In the genomic region with DNA sequence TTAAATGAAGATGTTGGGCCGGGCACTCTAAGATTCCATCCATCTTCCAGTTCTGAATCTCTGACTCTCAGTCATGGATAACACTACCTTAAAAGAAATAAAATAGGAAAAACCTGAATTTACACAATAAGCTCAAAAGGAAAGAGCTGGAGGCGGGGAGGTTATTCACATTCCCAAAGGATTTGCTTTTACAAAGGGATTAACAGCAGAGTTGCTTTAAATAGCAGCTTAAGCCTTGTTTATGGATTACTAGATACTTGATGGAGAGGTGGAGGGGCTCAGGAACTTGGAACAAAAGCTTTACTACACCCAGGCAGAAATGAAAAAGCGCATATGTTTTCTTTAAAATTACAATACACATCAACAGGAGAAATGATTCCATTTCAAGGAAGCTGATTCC, we compare ENCODE assay signal across 22 cellular contexts.
DNase-seq lines count a peak whose midpoint lies in the region; ATAC-seq and TF ChIP-seq lines count a peak whose summit lies in the region.
"Had no signal": no experiment of that assay in that cellular context is flagged by ENCODE, and none has a peak within 500 bp of the region (broad histone marks: within the 10 kb centered on the region; RNA-seq: fewer than 3 reads in every experiment).

No MANE protein-coding gene starts in this region.

- DNase-seq in H9, result no peak
- DNase-seq in sigmoid colon, result no peak
- no peak for DNase-seq in SIG-M5 (lab: John Stamatoyannopoulos, UW)
- DNase-seq in sciatic nerve (ENCODE audit: low spot score), result no peak
- DNase-seq: Caco-2; CD4-positive, alpha-beta T cell; GF-D8; KBM-7; MV-4-11; NCI-H1417 treated with DMSO at 0.1 percent for 48 hours; NCI-H1930; NCI-H2171; NCI-H69; NK-92 treated with Interleukin-12 subunit alpha and Interleukin-12 subunit beta, amount 100 ng/mL, for 24 hours; OCI-M1; SHP77; SK-N-SH had no signal

- H3K36me3 ChIP-seq in gastroesophageal sphincter (no peaks in the 10 kb centered on the region), sigmoid colon (no peaks in the 10 kb centered on the region)

- H3K18ac ChIP-seq in H9 (ENCODE audit: insufficient read length, low read depth, low read length), result no peak overlapping the region

- no peak overlapping the region for H3T11ph ChIP-seq in H9 (ENCODE audit: low read length)

- no peaks in the 10 kb centered on the region for H3K9me3 ChIP-seq in H9 (ENCODE audit: control insufficient read depth, low read depth, low read length)
- no peaks in the 10 kb centered on the region for H3K9me3 ChIP-seq in gastroesophageal sphincter
- H3K9me3 ChIP-seq in sigmoid colon, result no peaks in the 10 kb centered on the region
- H3K9me3 ChIP-seq: A549, Caco-2, SK-N-SH had no signal

- H3K9ac ChIP-seq in H9 (ENCODE audit: extremely low read depth, insufficient read length, low read length), result no peak overlapping the region
- H3K9ac ChIP-seq: SK-N-SH had no signal

- WGBS in H9 (ENCODE audit: extremely low coverage, insufficient read length, low lambda C conversion rate), result no CpG with 5 or more reads among the region's 3 CpGs
- WGBS in gastroesophageal sphincter (ENCODE audit: low coverage in 1 of 2), 2 donors, result 24 to 54% methylated on average over 2 to 3 of the region's 3 CpGs
- WGBS in sigmoid colon, 2 donors, result 90 to 93% methylated on average over 3 of the region's 3 CpGs

- no peaks in the 10 kb centered on the region for H3K9me3 Mint-ChIP-seq in H9
- H3K9me3 Mint-ChIP-seq: CD4-positive, alpha-beta T cell had no signal

- H3K4me3 Mint-ChIP-seq in H9, result peak overlapping the region; percentile 11 to 19; a peak in 3 of 5 replicates
- H3K4me3 Mint-ChIP-seq: CD4-positive, alpha-beta T cell had no signal

- H3K23me2 ChIP-seq in H9 (ENCODE audit: insufficient read length, low read depth, low read length, poor library complexity, severe bottlenecking), result no peaks in the 10 kb centered on the region

- H3K4me3 ChIP-seq in gastroesophageal sphincter (no peak overlapping the region), sigmoid colon (no peak overlapping the region)
- H3K4me3 ChIP-seq: A549 had no signal

- H3K79me1 ChIP-seq in H9 (ENCODE audit: insufficient read depth, low read depth, low read length, poor library complexity, severe bottlenecking), result no peaks in the 10 kb centered on the region

- no peaks in the 10 kb centered on the region for H3K36me3 Mint-ChIP-seq in H9 (ENCODE audit: insufficient read depth in 1 of 3, low read depth in 3 of 3)

- TF ChIP-seq CTCF in H9 (conservative IDR thresholded peaks at IDR 0.05) (no peak), VCaP (conservative IDR thresholded peaks at IDR 0.05) (no peak), gastroesophageal sphincter (IDR thresholded peaks at IDR 0.05) (no peak), sigmoid colon (IDR thresholded peaks at IDR 0.05) (no peak)

- no peak overlapping the region for H3K14ac ChIP-seq in H9 (ENCODE audit: insufficient read depth, low read length)

- H3K27ac ChIP-seq in H9 (ENCODE audit: insufficient read length, low read depth, low read length) (no peak overlapping the region), VCaP (peak overlapping the region; percentile 50; the same call in 1 of the 2 replicates), gastroesophageal sphincter (peak overlapping the region; percentile 23 to 93 (median 88)), sigmoid colon (peak overlapping the region; percentile 86 to 97 (median 88))
- H3K27ac ChIP-seq: A549 had no signal

- H2BK15ac ChIP-seq in H9 (ENCODE audit: low read depth, low read length), result no peak overlapping the region

- H3K4me2 ChIP-seq in H9 (ENCODE audit: insufficient read depth, insufficient read length, low read length), result no peak overlapping the region
- H3K4me2 ChIP-seq: A549, SK-N-SH had no signal

- H3K79me2 ChIP-seq in H9 (ENCODE audit: insufficient read depth, low read length), result 0 out of 2 replicates have a peak, but pooled peaks cover 2% of the 10 kb centered on the region

- H4K91ac ChIP-seq in H9 (ENCODE audit: insufficient read length, low read depth, low read length), result no peak overlapping the region

- TF ChIP-seq POLR2A in gastroesophageal sphincter (IDR thresholded peaks at IDR 0.05) (no peak), sigmoid colon (IDR thresholded peaks at IDR 0.05) (no peak)

- H3K56ac ChIP-seq in H9 (ENCODE audit: insufficient read length, low read depth, low read length), result no peak overlapping the region

- no peak overlapping the region for H2BK5ac ChIP-seq in H9 (ENCODE audit: insufficient read length, low read length)

- peak overlapping the region; percentile 10 to 82 (median 75); a peak in 5 of 7 replicates for H3K27ac Mint-ChIP-seq in H9
- H3K27ac Mint-ChIP-seq: CD4-positive, alpha-beta T cell had no signal

- H2AK5ac ChIP-seq in H9 (ENCODE audit: insufficient read length, low read length), result no peak overlapping the region

- no peak overlapping the region for H4K5ac ChIP-seq in H9 (ENCODE audit: insufficient read length, low read depth, low read length)

- intact Hi-C loops in sigmoid colon (cut with DNase I), result no loop called here
- intact Hi-C loops in sciatic nerve (cut with DNase I), result no loop called here

- H4K20me1 ChIP-seq in H9 (ENCODE audit: control insufficient read depth, insufficient read depth, insufficient read length), result no peaks in the 10 kb centered on the region

- no peak overlapping the region for H2BK20ac ChIP-seq in H9 (ENCODE audit: low read depth, low read length, poor library complexity, severe bottlenecking)

- H2BK120ac ChIP-seq in H9 (ENCODE audit: low read depth, low read length, poor library complexity, severe bottlenecking), result no peak overlapping the region

- H3K27me3 ChIP-seq in H9 (ENCODE audit: insufficient read depth, low read length) (no peaks in the 10 kb centered on the region), gastroesophageal sphincter (no peaks in the 10 kb centered on the region), sigmoid colon (no peaks in the 10 kb centered on the region)

- H2AFZ ChIP-seq in H9 (ENCODE audit: low read length), result no peak overlapping the region

- H3K4me1 ChIP-seq in H9 (ENCODE audit: insufficient read depth, low read length) (peaks cover 41% of the 10 kb centered on the region; the same call in 1 of the 2 replicates), gastroesophageal sphincter (peaks cover 8 to 78% (median 33%) of the 10 kb centered on the region in 3 donors), sigmoid colon (peaks cover 0 to 89% (median 82%) of the 10 kb centered on the region in 4 donors)
- H3K4me1 ChIP-seq: A549, Caco-2 had no signal

- no peak overlapping the region for H4K8ac ChIP-seq in H9 (replicated peaks; ENCODE audit: insufficient read length, low read depth, low read length)

- no peak overlapping the region for H2BK12ac ChIP-seq in H9 (ENCODE audit: insufficient read length, low read depth, low read length)

- H3K4me1 Mint-ChIP-seq in H9, result peaks cover 86 to 87% of the 10 kb centered on the region in 2 experiments

- TF ChIP-seq EP300 in gastroesophageal sphincter (IDR thresholded peaks at IDR 0.05) (no peak), sigmoid colon (IDR thresholded peaks at IDR 0.05) (no peak)

- H3K4ac ChIP-seq in H9 (ENCODE audit: low read depth, low read length), result no peak overlapping the region

- H3K27me3 Mint-ChIP-seq in H9 (ENCODE audit: low read depth), result no peaks in the 10 kb centered on the region; the same call in 1 of the 2 replicates
- H3K27me3 Mint-ChIP-seq: CD4-positive, alpha-beta T cell had no signal

- H3K23ac ChIP-seq in H9 (ENCODE audit: insufficient read length, low read depth, low read length), result no peak overlapping the region

- ATAC-seq in gastroesophageal sphincter, result no peak
- no peak for ATAC-seq in HG02970 (IDR thresholded peaks at IDR 0.05; ENCODE audit: low FRiP score, unreplicated experiment)
- no peak for ATAC-seq in sciatic nerve
- ATAC-seq: A549, HepG2 had no signal
